In the genomic region with DNA sequence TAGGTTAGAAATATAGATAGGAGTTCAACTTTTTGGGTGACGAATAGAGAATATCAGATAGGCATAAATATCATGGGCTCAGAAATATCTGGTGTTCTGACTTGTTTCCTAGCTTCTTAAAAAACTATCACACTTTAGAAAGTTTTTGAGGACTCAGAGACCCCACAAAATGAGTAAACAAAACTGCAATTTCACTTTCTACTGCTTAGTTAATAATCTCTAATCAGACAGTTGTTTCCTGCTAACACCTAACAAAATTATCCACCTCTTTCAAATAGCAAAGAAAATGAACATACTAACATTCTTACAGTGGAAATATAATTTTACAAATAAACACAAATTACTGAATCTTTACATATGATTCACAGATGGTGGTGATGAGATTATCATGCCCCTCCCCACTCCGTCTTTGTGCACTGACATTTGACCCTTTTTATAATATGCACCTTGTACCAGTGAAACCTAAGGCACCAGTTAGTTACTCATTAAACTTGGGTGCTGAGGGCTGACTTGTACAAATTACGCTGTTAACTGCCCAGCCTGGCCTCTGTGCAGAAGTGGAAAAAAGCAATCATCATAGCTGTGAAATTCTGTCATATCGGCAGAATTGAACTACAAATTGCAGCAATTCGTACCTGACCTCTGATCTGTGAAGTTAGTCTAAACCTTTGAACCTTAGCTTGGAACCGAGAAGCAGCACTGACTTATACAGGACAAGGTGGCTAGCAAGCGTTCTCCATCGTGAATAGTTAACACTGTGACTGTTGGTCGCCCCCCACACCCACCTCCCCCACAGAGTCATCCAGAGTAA, we compare ENCODE assay signal across 14 cellular contexts.
DNase-seq lines count a peak whose midpoint lies in the region; ATAC-seq and TF ChIP-seq lines count a peak whose summit lies in the region.
"Had no signal": no experiment of that assay in that cellular context is flagged by ENCODE, and none has a peak within 500 bp of the region (broad histone marks: within the 10 kb centered on the region; RNA-seq: fewer than 3 reads in every experiment).

No MANE protein-coding gene starts in this region.

- in situ Hi-C loops in KBM-7 (cut with MboI; ENCODE audit: low pct_unique_long_range_greater_than_20kb, low sequenced_read_pairs), result no loop called here

- peaks cover 25% of the 10 kb centered on the region for H3K4me1 Mint-ChIP-seq in CD14-positive monocyte

- peaks cover 21 to 38% of the 10 kb centered on the region in 2 donors for H3K36me3 Mint-ChIP-seq in CD14-positive monocyte
- H3K36me3 Mint-ChIP-seq: activated naive CD8-positive, alpha-beta T cell had no signal

- intact Hi-C loops in CD14-positive monocyte (cut with micrococcal nuclease), result no loop called here

- DNase-seq in CD14-positive monocyte (ENCODE audit: low spot score) (no peak), HT-29 (ENCODE audit: low spot score) (peak; percentile 78), left kidney (ENCODE audit: low read depth, low spot score) (peak; percentile 81), KBM-7 (no peak), globus pallidus (ENCODE audit: low spot score) (no peak), GM19240 (ENCODE audit: insufficient read length, low spot score) (no peak), NK-92 (lab: John Stamatoyannopoulos, UW; ENCODE audit: unreplicated experiment) (no peak)
- DNase-seq: activated CD4-positive, alpha-beta T cell treated with anti-CD3 and anti-CD28 coated beads, Interleukin-2, amount 50 U/mL, for 1 hour; Karpas-422; NCI-H446 had no signal

- TF ChIP-seq CTCF in CD14-positive monocyte (IDR thresholded peaks at IDR 0.05), result no peak

- no peak overlapping the region for H3K4me3 Mint-ChIP-seq in CD14-positive monocyte
- H3K4me3 Mint-ChIP-seq: activated naive CD8-positive, alpha-beta T cell; dendritic cell treated with granulocyte-macrophage colony-stimulating factor and Interleukin-4, amounts not matched to agents 40 ng/mL and 50 ng/mL, for 4 days; mesothelial cell of epicardium had no signal

- peak; percentile 82 for ATAC-seq in GM21423 (IDR thresholded peaks at IDR 0.05; ENCODE audit: unreplicated experiment)

- no peaks in the 10 kb centered on the region for H3K9me3 Mint-ChIP-seq in CD14-positive monocyte
- H3K9me3 Mint-ChIP-seq: dendritic cell treated with granulocyte-macrophage colony-stimulating factor and Interleukin-4, amounts not matched to agents 40 ng/mL and 50 ng/mL, for 4 days; mesothelial cell of epicardium had no signal

- peaks cover 0 to 2% (median 0%) of the 10 kb centered on the region in 3 donors for H3K27me3 Mint-ChIP-seq in CD14-positive monocyte (ENCODE audit: low read depth in 3 of 3)
- H3K27me3 Mint-ChIP-seq: activated naive CD8-positive, alpha-beta T cell; dendritic cell treated with granulocyte-macrophage colony-stimulating factor and Interleukin-4, amounts not matched to agents 40 ng/mL and 50 ng/mL, for 4 days had no signal

- H3K27ac Mint-ChIP-seq in CD14-positive monocyte, result peak overlapping the region in 5 of 7 donors; percentile 25 to 67 (median 63)
- H3K27ac Mint-ChIP-seq: activated naive CD8-positive, alpha-beta T cell; dendritic cell treated with granulocyte-macrophage colony-stimulating factor and Interleukin-4, amounts not matched to agents 40 ng/mL and 50 ng/mL, for 4 days had no signal

Comparison
In these comparisons a context has a peak if more than half of its experiments do, and no peak if none do; other contexts are left out.
1. DNase-seq: peak in HT-29 (single experiment) and left kidney (single experiment); none in CD14-positive monocyte (single experiment), KBM-7 (single experiment), globus pallidus (single experiment), GM19240 (single experiment) and NK-92 (single experiment).